9 cellular contexts compared by ENCODE assay signal in genomic region chr16:11078812-11079459, GRCh38.
DNase-seq lines count a peak whose midpoint lies in the region; ATAC-seq and TF ChIP-seq lines count a peak whose summit lies in the region.
"Had no signal": no experiment of that assay in that cellular context is flagged by ENCODE, and none has a peak within 500 bp of the region (broad histone marks: within the 10 kb centered on the region; RNA-seq: fewer than 3 reads in every experiment).

No MANE protein-coding gene starts in this region.

- CTCF ChIA-PET in activated naive CD4-positive, alpha-beta T cell treated with anti-CD3 and anti-CD28 coated beads, Interleukin-2, amount 10 ng/mL, durations not matched to agents 7 days and 5 days (lab: Charles Lee), result no interaction called here

- H3K4me3 Mint-ChIP-seq in activated naive CD4-positive, alpha-beta T cell treated with anti-CD3 and anti-CD28 coated beads, Interleukin-2, amount 10 ng/mL, durations not matched to agents 7 days and 5 days, result no peak overlapping the region
- H3K4me3 Mint-ChIP-seq in chondrocyte (ENCODE audit: unreplicated experiment) (no peak overlapping the region), mesothelial cell of epicardium (peak overlapping the region; percentile 17)

- no peak for TF ChIP-seq POLR2A in vagina (IDR thresholded peaks at IDR 0.05)

- H3K27me3 ChIP-seq in vagina, result no peaks in the 10 kb centered on the region

- DNase-seq in activated naive CD4-positive, alpha-beta T cell treated with anti-CD3 and anti-CD28 coated beads, Interleukin-2, amount 10 ng/mL, durations not matched to agents 7 days and 5 days, result no peak
- no peak for DNase-seq in activated naive CD4-positive, alpha-beta T cell (lab: John Stamatoyannopoulos, UW)
- DNase-seq in chondrocyte (ENCODE audit: low spot score), result peak; percentile 59
- DNase-seq in mesothelial cell of epicardium (ENCODE audit: low spot score in 2 of 2, unreplicated experiment in 2 of 2), result no peak
- no peak for DNase-seq in vagina (ENCODE audit: extremely low spot score in 2 of 2)
- no peak for DNase-seq in DMS 273 treated with DMSO at 0.1 percent for 48 hours (lab: John Stamatoyannopoulos, UW)
- DNase-seq: cortex of kidney had no signal

- H3K4me1 Mint-ChIP-seq in activated naive CD4-positive, alpha-beta T cell treated with anti-CD3 and anti-CD28 coated beads, Interleukin-2, amount 10 ng/mL, durations not matched to agents 7 days and 5 days, result peaks cover 85% of the 10 kb centered on the region
- H3K4me1 Mint-ChIP-seq in chondrocyte (ENCODE audit: low read depth) (peaks cover 67% of the 10 kb centered on the region), mesothelial cell of epicardium (peaks cover 52% of the 10 kb centered on the region)

- no peaks in the 10 kb centered on the region for H3K9me3 ChIP-seq in vagina

- H3K4me1 ChIP-seq in vagina, result peaks cover 50% of the 10 kb centered on the region

- intact Hi-C loops in vagina (cut with DNase I), result no loop called here

- peaks cover 47% of the 10 kb centered on the region for H3K36me3 Mint-ChIP-seq in activated naive CD4-positive, alpha-beta T cell treated with anti-CD3 and anti-CD28 coated beads, Interleukin-2, amount 10 ng/mL, durations not matched to agents 7 days and 5 days
- H3K36me3 Mint-ChIP-seq in chondrocyte (ENCODE audit: low read depth) (peaks cover 2% of the 10 kb centered on the region), mesothelial cell of epicardium (peaks cover 9% of the 10 kb centered on the region)

- no peaks in the 10 kb centered on the region for H3K36me3 ChIP-seq in vagina

- no peaks in the 10 kb centered on the region for H3K9me3 Mint-ChIP-seq in activated naive CD4-positive, alpha-beta T cell treated with anti-CD3 and anti-CD28 coated beads, Interleukin-2, amount 10 ng/mL, durations not matched to agents 7 days and 5 days
- H3K9me3 Mint-ChIP-seq in chondrocyte (ENCODE audit: low read depth) (no peaks in the 10 kb centered on the region), mesothelial cell of epicardium (no peaks in the 10 kb centered on the region)

- peak overlapping the region; percentile 79 for H3K27ac ChIP-seq in vagina

- H3K27me3 Mint-ChIP-seq in activated naive CD4-positive, alpha-beta T cell treated with anti-CD3 and anti-CD28 coated beads, Interleukin-2, amount 10 ng/mL, durations not matched to agents 7 days and 5 days, result no peaks in the 10 kb centered on the region
- H3K27me3 Mint-ChIP-seq in chondrocyte (ENCODE audit: low read depth), result no peaks in the 10 kb centered on the region
- no peaks in the 10 kb centered on the region for H3K27me3 Mint-ChIP-seq in mesothelial cell of epicardium (ENCODE audit: low read depth)

- ATAC-seq in GM18517 (IDR thresholded peaks at IDR 0.05; ENCODE audit: unreplicated experiment) (no peak), GM18498 (IDR thresholded peaks at IDR 0.05; ENCODE audit: unreplicated experiment) (no peak)

- no peak overlapping the region for H3K4me3 ChIP-seq in vagina

- no peak for TF ChIP-seq CTCF in chondrocyte (IDR thresholded peaks at IDR 0.05)
- TF ChIP-seq CTCF in mesothelial cell of epicardium (IDR thresholded peaks at IDR 0.05; ENCODE audit: unreplicated experiment), result no peak
- no peak for TF ChIP-seq CTCF in vagina (IDR thresholded peaks at IDR 0.05)

- H3K27ac Mint-ChIP-seq in activated naive CD4-positive, alpha-beta T cell treated with anti-CD3 and anti-CD28 coated beads, Interleukin-2, amount 10 ng/mL, durations not matched to agents 7 days and 5 days, result peak overlapping the region; percentile 6
- H3K27ac Mint-ChIP-seq in chondrocyte (ENCODE audit: unreplicated experiment) (peak overlapping the region; percentile 90), mesothelial cell of epicardium (peak overlapping the region; percentile 80)

Comparison
In these comparisons a context has a peak if more than half of its experiments do, and no peak if none do; other contexts are left out.
1. H3K27ac Mint-ChIP-seq: peak in every context shown above with its lines; median percentile 90 in chondrocyte; 80 in mesothelial cell of epicardium; 6 in activated naive CD4-positive, alpha-beta T cell treated with anti-CD3 and anti-CD28 coated beads, Interleukin-2, amount 10 ng/mL, durations not matched to agents 7 days and 5 days.